20 cellular contexts compared by ENCODE assay signal in genomic region chr3:126060613-126061145, GRCh38.
"Had no signal": no experiment of that assay in that cellular context is flagged by ENCODE, and none has a peak within 500 bp of the region (broad histone marks: within the 10 kb centered on the region; RNA-seq: fewer than 3 reads in every experiment).

No MANE protein-coding gene starts in this region.

- H3K27ac ChIP-seq: gastroesophageal sphincter, lower lobe of right lung, neutrophil, suprapubic skin, tibial artery, upper lobe of left lung, vagina had no signal

- H3K27ac Mint-ChIP-seq: naive thymus-derived CD4-positive, alpha-beta T cell; nephron progenitor cell; stimulated activated effector memory CD8-positive, alpha-beta T cell treated with anti-CD3 and anti-CD28 coated beads, Interleukin-12 subunit alpha, Interleukin-12 subunit beta, amount 100 ng/mL, for 72 hours had no signal

- H3K4me3 Mint-ChIP-seq: naive thymus-derived CD4-positive, alpha-beta T cell; nephron progenitor cell; stimulated activated effector memory CD8-positive, alpha-beta T cell treated with anti-CD3 and anti-CD28 coated beads, Interleukin-12 subunit alpha, Interleukin-12 subunit beta, amount 100 ng/mL, for 72 hours had no signal

- DNase-seq: effector memory CD4-positive, alpha-beta T cell; glutamatergic neuron; islet precursor cell; lower lobe of right lung; mesenchymal stem cell; naive thymus-derived CD4-positive, alpha-beta T cell; nephron progenitor cell; stimulated activated CD4-positive, alpha-beta T cell treated with anti-CD3 and anti-CD28 coated beads, Interleukin-4, amount 100 ng/mL, for 1 hour; stimulated activated CD8-positive, alpha-beta memory T cell treated with anti-CD3 and anti-CD28 coated beads, Interleukin-4, amount 100 ng/mL, for 48 hours; stimulated activated naive CD8-positive, alpha-beta T cell treated with anti-CD3 and anti-CD28 coated beads, Interleukin-15, Interleukin-2, amounts not matched to agents 100 U/mL and 50 U/mL, for 24 hours; tibial artery had no signal

- H3K9me3 Mint-ChIP-seq: naive thymus-derived CD4-positive, alpha-beta T cell; nephron progenitor cell; stimulated activated effector memory CD8-positive, alpha-beta T cell treated with anti-CD3 and anti-CD28 coated beads, Interleukin-12 subunit alpha, Interleukin-12 subunit beta, amount 100 ng/mL, for 72 hours had no signal

- H3K36me3 ChIP-seq: neutrophil, suprapubic skin, upper lobe of left lung, vagina had no signal

- H3K9me3 ChIP-seq: gastroesophageal sphincter, lower lobe of right lung, neutrophil, suprapubic skin, tibial artery, upper lobe of left lung, vagina had no signal

- H3K27me3 ChIP-seq: gastroesophageal sphincter, neutrophil, suprapubic skin, tibial artery, upper lobe of left lung, vagina had no signal

- H3K27me3 Mint-ChIP-seq: naive thymus-derived CD4-positive, alpha-beta T cell had no signal

- H3K4me3 ChIP-seq: gastroesophageal sphincter, lower lobe of right lung, suprapubic skin, tibial artery, upper lobe of left lung, vagina had no signal

- H3K4me1 ChIP-seq: lower lobe of right lung had no signal

- H3K36me3 Mint-ChIP-seq: stimulated activated effector memory CD8-positive, alpha-beta T cell treated with anti-CD3 and anti-CD28 coated beads, Interleukin-12 subunit alpha, Interleukin-12 subunit beta, amount 100 ng/mL, for 72 hours had no signal

- ATAC-seq: esophagus mucosa; gastroesophageal sphincter; left lobe of liver; lower lobe of right lung; naive thymus-derived CD4-positive, alpha-beta T cell; right cardiac atrium; stimulated activated effector memory CD8-positive, alpha-beta T cell treated with anti-CD3 and anti-CD28 coated beads, Interleukin-12 subunit alpha, Interleukin-12 subunit beta, amount 100 ng/mL, for 72 hours; stimulated activated naive CD8-positive, alpha-beta T cell treated with anti-CD3 and anti-CD28 coated beads, Interleukin-15, Interleukin-2, amounts not matched to agents 100 U/mL and 50 U/mL, for 24 hours had no signal
